In genomic region chr10:19154375-19154774, GRCh38 we compare ENCODE assay signal across 17 cellular contexts.
DNase-seq lines count a peak whose midpoint lies in the region; ATAC-seq and TF ChIP-seq lines count a peak whose summit lies in the region.
"Had no signal": no experiment of that assay in that cellular context is flagged by ENCODE, and none has a peak within 500 bp of the region (broad histone marks: within the 10 kb centered on the region; RNA-seq: fewer than 3 reads in every experiment).

No MANE protein-coding gene starts in this region.

- no peak for TF ChIP-seq CTCF in GM23338 (conservative IDR thresholded peaks at IDR 0.05; ENCODE audit: low read depth in 2 of 2)
- no peak for TF ChIP-seq CTCF in retinal pigment epithelial cell (conservative IDR thresholded peaks at IDR 0.05; ENCODE audit: low read depth, low read length)

- H3K4me1 Mint-ChIP-seq in GM23338, result no peaks in the 10 kb centered on the region
- H3K4me1 Mint-ChIP-seq: CD14-positive monocyte; CD4-positive, alpha-beta memory T cell; CD4-positive, CD25-positive, alpha-beta regulatory T cell; CD8-positive, alpha-beta memory T cell had no signal

- H2AFZ ChIP-seq in GM23338, result 0 out of 2 replicates have a peak overlapping the region, but pooled peaks have one; percentile 23

- H3K4me3 Mint-ChIP-seq in GM23338, result no peak overlapping the region
- H3K4me3 Mint-ChIP-seq: CD14-positive monocyte; CD4-positive, alpha-beta memory T cell; CD4-positive, CD25-positive, alpha-beta regulatory T cell; CD8-positive, alpha-beta memory T cell had no signal

- DNase-seq in D341Med (ENCODE audit: low spot score) (peak; percentile 29), GM23338 (ENCODE audit: low spot score) (no peak), retinal pigment epithelial cell (ENCODE audit: low read depth) (peak; percentile 66), T1000 (lab: John Stamatoyannopoulos, UW) (no peak)
- DNase-seq: 8988T; ACHN; BE2C; C1 segment of cervical spinal cord; CD4-positive, alpha-beta memory T cell; CD4-positive, CD25-positive, alpha-beta regulatory T cell; CD8-positive, alpha-beta memory T cell; COR-L47; DMS79 treated with DMSO at 0.1 percent for 48 hours; GF-D8 had no signal

- H3K36me3 Mint-ChIP-seq in GM23338 (ENCODE audit: low read depth), result no peaks in the 10 kb centered on the region
- H3K36me3 Mint-ChIP-seq: CD14-positive monocyte; CD4-positive, alpha-beta memory T cell; CD4-positive, CD25-positive, alpha-beta regulatory T cell; CD8-positive, alpha-beta memory T cell had no signal

- no peaks in the 10 kb centered on the region for H4K20me1 ChIP-seq in GM23338 (replicated peaks; ENCODE audit: insufficient read depth)
- H4K20me1 ChIP-seq: BLaER1 had no signal

- no peak overlapping the region for H3K27ac ChIP-seq in GM23338 (ENCODE audit: low read depth)
- H3K27ac ChIP-seq: BLaER1 had no signal

- no peaks in the 10 kb centered on the region for H3K79me2 ChIP-seq in GM23338 (replicated peaks; ENCODE audit: insufficient read depth)

- H3K36me3 ChIP-seq in GM23338 (ENCODE audit: insufficient read depth), result no peaks in the 10 kb centered on the region
- H3K36me3 ChIP-seq: BE2C, BLaER1 had no signal

- no peaks in the 10 kb centered on the region for H3K4me1 ChIP-seq in GM23338 (ENCODE audit: insufficient read depth)
- H3K4me1 ChIP-seq: BE2C, BLaER1 had no signal

- no peak overlapping the region for H3K4me2 ChIP-seq in GM23338
- H3K4me2 ChIP-seq: BLaER1 had no signal

- H3K27ac Mint-ChIP-seq in GM23338, result no peak overlapping the region
- H3K27ac Mint-ChIP-seq: CD14-positive monocyte; CD4-positive, alpha-beta memory T cell; CD4-positive, CD25-positive, alpha-beta regulatory T cell; CD8-positive, alpha-beta memory T cell had no signal

- no peaks in the 10 kb centered on the region for H3F3A ChIP-seq in GM23338 (replicated peaks; ENCODE audit: low read depth)

- no peaks in the 10 kb centered on the region for H3K9me2 ChIP-seq in GM23338 (ENCODE audit: insufficient read depth)

- no peaks in the 10 kb centered on the region; the same call in 2 of the 3 replicates for H3K9me3 Mint-ChIP-seq in GM23338

- no peak for ATAC-seq in GM23338
- no peak for ATAC-seq in GM19324 (IDR thresholded peaks at IDR 0.05; ENCODE audit: low FRiP score, unreplicated experiment)

- H3K4me3 ChIP-seq in GM23338 (no peak overlapping the region), retinal pigment epithelial cell (ENCODE audit: low read length) (no peak overlapping the region)
- H3K4me3 ChIP-seq: BLaER1 had no signal

- no peaks in the 10 kb centered on the region for H3K27me3 ChIP-seq in GM23338 (ENCODE audit: insufficient read depth)
- H3K27me3 ChIP-seq: BE2C, BLaER1 had no signal

- peaks cover 3% of the 10 kb centered on the region for H3K27me3 Mint-ChIP-seq in GM23338 (ENCODE audit: insufficient read depth, low read depth, poor library complexity)
- H3K27me3 Mint-ChIP-seq: CD4-positive, alpha-beta memory T cell; CD4-positive, CD25-positive, alpha-beta regulatory T cell; CD8-positive, alpha-beta memory T cell had no signal

TF ChIP-seq in GM23338, 12 proteins besides CTCF, POLR2A, EP300 and RAD21 (continues in another document):
- TF ChIP-seq STAT1 (IDR thresholded peaks at IDR 0.05; ENCODE audit: unreplicated experiment), result no peak
- TF ChIP-seq JUNB (IDR thresholded peaks at IDR 0.05; ENCODE audit: unreplicated experiment), result no peak
- no peak for TF ChIP-seq CREB1 (CRISPR knock-in tag; IDR thresholded peaks at IDR 0.05; ENCODE audit: low read depth)
- TF ChIP-seq EZH2phosphoT487 (IDR thresholded peaks at IDR 0.05; ENCODE audit: unreplicated experiment), result no peak
- no peak for TF ChIP-seq ZNF331 (CRISPR knock-in tag; IDR thresholded peaks at IDR 0.05; ENCODE audit: low read depth)
- TF ChIP-seq, protein P1, sequence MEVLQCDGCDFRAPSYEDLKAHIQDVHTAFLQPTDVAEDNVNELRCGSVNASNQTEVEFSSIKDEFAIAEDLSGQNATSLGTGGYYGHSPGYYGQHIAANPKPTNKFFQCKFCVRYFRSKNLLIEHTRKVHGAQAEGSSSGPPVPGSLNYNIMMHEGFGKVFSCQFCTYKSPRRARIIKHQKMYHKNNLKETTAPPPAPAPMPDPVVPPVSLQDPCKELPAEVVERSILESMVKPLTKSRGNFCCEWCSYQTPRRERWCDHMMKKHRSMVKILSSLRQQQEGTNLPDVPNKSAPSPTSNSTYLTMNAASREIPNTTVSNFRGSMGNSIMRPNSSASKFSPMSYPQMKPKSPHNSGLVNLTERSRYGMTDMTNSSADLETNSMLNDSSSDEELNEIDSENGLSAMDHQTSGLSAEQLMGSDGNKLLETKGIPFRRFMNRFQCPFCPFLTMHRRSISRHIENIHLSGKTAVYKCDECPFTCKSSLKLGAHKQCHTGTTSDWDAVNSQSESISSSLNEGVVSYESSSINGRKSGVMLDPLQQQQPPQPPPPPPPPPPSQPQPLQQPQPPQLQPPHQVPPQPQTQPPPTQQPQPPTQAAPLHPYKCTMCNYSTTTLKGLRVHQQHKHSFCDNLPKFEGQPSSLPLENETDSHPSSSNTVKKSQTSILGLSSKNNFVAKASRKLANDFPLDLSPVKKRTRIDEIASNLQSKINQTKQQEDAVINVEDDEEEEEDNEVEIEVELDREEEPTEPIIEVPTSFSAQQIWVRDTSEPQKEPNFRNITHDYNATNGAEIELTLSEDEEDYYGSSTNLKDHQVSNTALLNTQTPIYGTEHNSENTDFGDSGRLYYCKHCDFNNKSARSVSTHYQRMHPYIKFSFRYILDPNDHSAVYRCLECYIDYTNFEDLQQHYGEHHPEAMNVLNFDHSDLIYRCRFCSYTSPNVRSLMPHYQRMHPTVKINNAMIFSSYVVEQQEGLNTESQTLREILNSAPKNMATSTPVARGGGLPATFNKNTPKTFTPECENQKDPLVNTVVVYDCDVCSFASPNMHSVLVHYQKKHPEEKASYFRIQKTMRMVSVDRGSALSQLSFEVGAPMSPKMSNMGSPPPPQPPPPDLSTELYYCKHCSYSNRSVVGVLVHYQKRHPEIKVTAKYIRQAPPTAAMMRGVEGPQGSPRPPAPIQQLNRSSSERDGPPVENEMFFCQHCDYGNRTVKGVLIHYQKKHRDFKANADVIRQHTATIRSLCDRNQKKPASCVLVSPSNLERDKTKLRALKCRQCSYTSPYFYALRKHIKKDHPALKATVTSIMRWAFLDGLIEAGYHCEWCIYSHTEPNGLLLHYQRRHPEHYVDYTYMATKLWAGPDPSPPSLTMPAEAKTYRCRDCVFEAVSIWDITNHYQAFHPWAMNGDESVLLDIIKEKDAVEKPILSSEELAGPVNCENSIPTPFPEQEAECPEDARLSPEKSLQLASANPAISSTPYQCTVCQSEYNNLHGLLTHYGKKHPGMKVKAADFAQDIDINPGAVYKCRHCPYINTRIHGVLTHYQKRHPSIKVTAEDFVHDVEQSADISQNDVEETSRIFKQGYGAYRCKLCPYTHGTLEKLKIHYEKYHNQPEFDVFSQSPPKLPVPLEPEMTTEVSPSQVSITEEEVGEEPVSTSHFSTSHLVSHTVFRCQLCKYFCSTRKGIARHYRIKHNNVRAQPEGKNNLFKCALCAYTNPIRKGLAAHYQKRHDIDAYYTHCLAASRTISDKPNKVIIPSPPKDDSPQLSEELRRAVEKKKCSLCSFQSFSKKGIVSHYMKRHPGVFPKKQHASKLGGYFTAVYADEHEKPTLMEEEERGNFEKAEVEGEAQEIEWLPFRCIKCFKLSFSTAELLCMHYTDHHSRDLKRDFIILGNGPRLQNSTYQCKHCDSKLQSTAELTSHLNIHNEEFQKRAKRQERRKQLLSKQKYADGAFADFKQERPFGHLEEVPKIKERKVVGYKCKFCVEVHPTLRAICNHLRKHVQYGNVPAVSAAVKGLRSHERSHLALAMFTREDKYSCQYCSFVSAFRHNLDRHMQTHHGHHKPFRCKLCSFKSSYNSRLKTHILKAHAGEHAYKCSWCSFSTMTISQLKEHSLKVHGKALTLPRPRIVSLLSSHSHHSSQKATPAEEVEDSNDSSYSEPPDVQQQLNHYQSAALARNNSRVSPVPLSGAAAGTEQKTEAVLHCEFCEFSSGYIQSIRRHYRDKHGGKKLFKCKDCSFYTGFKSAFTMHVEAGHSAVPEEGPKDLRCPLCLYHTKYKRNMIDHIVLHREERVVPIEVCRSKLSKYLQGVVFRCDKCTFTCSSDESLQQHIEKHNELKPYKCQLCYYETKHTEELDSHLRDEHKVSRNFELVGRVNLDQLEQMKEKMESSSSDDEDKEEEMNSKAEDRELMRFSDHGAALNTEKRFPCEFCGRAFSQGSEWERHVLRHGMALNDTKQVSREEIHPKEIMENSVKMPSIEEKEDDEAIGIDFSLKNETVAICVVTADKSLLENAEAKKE (CRISPR knock-in tag; IDR thresholded peaks at IDR 0.05), result no peak
- no peak for TF ChIP-seq EZH2 (IDR thresholded peaks at IDR 0.05; ENCODE audit: low read depth, unreplicated experiment)
- TF ChIP-seq REST (IDR thresholded peaks at IDR 0.05; ENCODE audit: unreplicated experiment), result no peak
- no peak for TF ChIP-seq NANOG (IDR thresholded peaks at IDR 0.05; ENCODE audit: borderline replicate concordance)
- TF ChIP-seq ZNF114 (CRISPR knock-in tag; IDR thresholded peaks at IDR 0.05), result no peak
- no peak for TF ChIP-seq POLR2AphosphoS5 (IDR thresholded peaks at IDR 0.05; ENCODE audit: low read depth)

Comparison
In these comparisons a context has a peak if more than half of its experiments do, and no peak if none do; other contexts are left out.
1. DNase-seq: peak in D341Med (single experiment) and retinal pigment epithelial cell (single experiment); none in GM23338 (single experiment) and T1000 (single experiment).